In the genomic region with DNA sequence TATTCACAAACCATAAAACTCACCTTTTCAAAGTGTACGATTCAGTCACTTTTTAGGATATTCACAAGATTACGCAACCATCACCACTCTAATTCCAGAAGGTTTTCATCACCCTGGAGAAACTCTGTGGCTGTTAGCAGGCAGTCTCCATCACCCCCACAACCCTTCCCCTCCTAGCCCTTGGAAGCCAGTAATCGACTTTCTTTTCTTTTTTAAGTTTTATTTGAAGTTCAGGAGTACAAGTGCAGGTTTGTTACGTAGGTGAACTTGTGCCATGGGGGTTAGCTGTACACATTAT, we compare ENCODE assay signal across 14 cellular contexts.
DNase-seq lines count a peak whose midpoint lies in the region; TF ChIP-seq lines count a peak whose summit lies in the region.
"Had no signal": no experiment of that assay in that cellular context is flagged by ENCODE, and none has a peak within 500 bp of the region (broad histone marks: within the 10 kb centered on the region; RNA-seq: fewer than 3 reads in every experiment).

No MANE protein-coding gene starts in this region.

- no peak overlapping the region for H3K27ac Mint-ChIP-seq in activated naive CD4-positive, alpha-beta T cell treated with anti-CD3 and anti-CD28 coated beads, Interleukin-2, amount 10 ng/mL, durations not matched to agents 7 days and 5 days

- no peak overlapping the region for H4K8ac ChIP-seq in neuronal stem cell (ENCODE audit: low read depth, low read length)

- H3K27me3 ChIP-seq in neuronal stem cell (ENCODE audit: control insufficient read depth in 3 of 3, insufficient read depth in 3 of 3, low read depth in 1 of 3, low read length in 3 of 3): peaks cover 0 to 2% (median 0%) of the 10 kb centered on the region in 3 experiments
- H3K27me3 ChIP-seq: BLaER1 treated with 17β-estradiol and CSF1 and Interleukin-3, amounts not matched to agents 10 nM and 100 nM; MG63 had no signal

- H3K23ac ChIP-seq in neuronal stem cell (ENCODE audit: low read depth, low read length, poor library complexity): no peak overlapping the region

- H2BK5ac ChIP-seq in neuronal stem cell (ENCODE audit: low read length): no peak overlapping the region

- no peaks in the 10 kb centered on the region for H3K36me3 ChIP-seq in neuronal stem cell (replicated peaks in 1 of 2; ENCODE audit: control insufficient read depth in 2 of 2, insufficient read depth in 2 of 2, low read length in 2 of 2)
- H3K36me3 ChIP-seq: MG63 had no signal

- no peak overlapping the region for H2AFZ ChIP-seq in neuronal stem cell (ENCODE audit: low read length)

- no peak overlapping the region for H2AK5ac ChIP-seq in neuronal stem cell (ENCODE audit: low read depth, low read length)

- H3K4me2 ChIP-seq in neuronal stem cell (ENCODE audit: insufficient read depth, low read length, poor library complexity, severe bottlenecking): no peak overlapping the region
- H3K4me2 ChIP-seq: BLaER1 treated with 17β-estradiol and CSF1 and Interleukin-3, amounts not matched to agents 10 nM and 100 nM had no signal

- peaks cover 8 to 10% of the 10 kb centered on the region in 2 donors for H3K4me1 ChIP-seq in neuronal stem cell (ENCODE audit: control insufficient read depth in 2 of 2, insufficient read depth in 1 of 2, low read depth in 1 of 2, low read length in 2 of 2)

- H3K4ac ChIP-seq in neuronal stem cell (ENCODE audit: low read length): no peak overlapping the region

- TF ChIP-seq CTCF in choroid plexus epithelial cell (conservative IDR thresholded peaks at IDR 0.05; ENCODE audit: low read depth, low read length): no peak
- no peak for TF ChIP-seq CTCF in foreskin fibroblast (IDR thresholded peaks at IDR 0.05; ENCODE audit: low read depth, low read length)

- no peaks in the 10 kb centered on the region for H3K9me3 Mint-ChIP-seq in activated naive CD4-positive, alpha-beta T cell treated with anti-CD3 and anti-CD28 coated beads, Interleukin-2, amount 10 ng/mL, durations not matched to agents 7 days and 5 days

- H3K9ac ChIP-seq in neuronal stem cell (ENCODE audit: low read depth, low read length, poor library complexity): no peak overlapping the region
- H3K9ac ChIP-seq: BLaER1 treated with 17β-estradiol and CSF1 and Interleukin-3, amounts not matched to agents 10 nM and 100 nM had no signal

- H3K18ac ChIP-seq in neuronal stem cell (ENCODE audit: low read length): no peak overlapping the region

- no peak overlapping the region for H3K4me3 ChIP-seq in choroid plexus epithelial cell (ENCODE audit: low read depth, low read length)
- H3K4me3 ChIP-seq in foreskin fibroblast (ENCODE audit: low read depth in 1 of 2, low read length in 2 of 2): no peak overlapping the region
- H3K4me3 ChIP-seq in neuronal stem cell (ENCODE audit: low read length in 2 of 2): no peak overlapping the region
- H3K4me3 ChIP-seq: BLaER1 treated with 17β-estradiol and CSF1 and Interleukin-3, amounts not matched to agents 10 nM and 100 nM; MG63 had no signal

- no peak overlapping the region for H2BK12ac ChIP-seq in neuronal stem cell (ENCODE audit: low read length)

- no peak overlapping the region for H3K14ac ChIP-seq in neuronal stem cell (ENCODE audit: low read length)

- no peaks in the 10 kb centered on the region for H3K79me1 ChIP-seq in neuronal stem cell (ENCODE audit: low read depth, low read length)

- H3K4me3 Mint-ChIP-seq in activated naive CD4-positive, alpha-beta T cell treated with anti-CD3 and anti-CD28 coated beads, Interleukin-2, amount 10 ng/mL, durations not matched to agents 7 days and 5 days: no peak overlapping the region
- H3K4me3 Mint-ChIP-seq: CD8-positive, alpha-beta memory T cell had no signal

- no peak overlapping the region for H4K91ac ChIP-seq in neuronal stem cell (ENCODE audit: low read depth, low read length, poor library complexity)

- no peaks in the 10 kb centered on the region for H3K27me3 Mint-ChIP-seq in activated naive CD4-positive, alpha-beta T cell treated with anti-CD3 and anti-CD28 coated beads, Interleukin-2, amount 10 ng/mL, durations not matched to agents 7 days and 5 days
- H3K27me3 Mint-ChIP-seq: CD8-positive, alpha-beta memory T cell had no signal

- no peaks in the 10 kb centered on the region for H3K4me1 Mint-ChIP-seq in activated naive CD4-positive, alpha-beta T cell treated with anti-CD3 and anti-CD28 coated beads, Interleukin-2, amount 10 ng/mL, durations not matched to agents 7 days and 5 days

- CTCF ChIA-PET in activated naive CD4-positive, alpha-beta T cell treated with anti-CD3 and anti-CD28 coated beads, Interleukin-2, amount 10 ng/mL, durations not matched to agents 7 days and 5 days (lab: Charles Lee): no interaction called here

- DNase-seq in AG08396 (ENCODE audit: low spot score): peak; percentile 26
- peak; percentile 70 for DNase-seq in GM03348 (ENCODE audit: low spot score)
- peak; percentile 5 for DNase-seq in choroid plexus epithelial cell (ENCODE audit: low read depth)
- peak; percentile 24 to 58 for DNase-seq in foreskin fibroblast
- DNase-seq in NCI-H1048 (lab: John Stamatoyannopoulos, UW): no peak
- DNase-seq in activated naive CD4-positive, alpha-beta T cell treated with anti-CD3 and anti-CD28 coated beads, Interleukin-2, amount 10 ng/mL, durations not matched to agents 7 days and 5 days: no peak
- DNase-seq in neuronal stem cell (ENCODE audit: low spot score): no peak
- DNase-seq: CD8-positive, alpha-beta memory T cell; GOT3; Karpas-422; MG63; NCI-H226; NCI-H524 treated with DMSO at 0.1 percent for 48 hours had no signal

- H2BK15ac ChIP-seq in neuronal stem cell (ENCODE audit: low read length): no peak overlapping the region

- H3K27ac ChIP-seq in neuronal stem cell (replicated peaks; ENCODE audit: low read length): no peak overlapping the region
- H3K27ac ChIP-seq: BLaER1 treated with 17β-estradiol and CSF1 and Interleukin-3, amounts not matched to agents 10 nM and 100 nM had no signal

- WGBS in neuronal stem cell (ENCODE audit: extremely low coverage in 2 of 2, insufficient read length in 2 of 2, insufficient replicate concordance in 1 of 2), 2 donors: no CpG with 5 or more reads among the region's 4 CpGs

- H3K9me3 ChIP-seq in neuronal stem cell (replicated peaks in 1 of 2; ENCODE audit: control insufficient read depth in 2 of 2, insufficient read depth in 1 of 2, low read depth in 1 of 2, low read length in 2 of 2): peaks cover 0 to 2% of the 10 kb centered on the region in 2 donors
- H3K9me3 ChIP-seq: MG63 had no signal

- peaks cover 1% of the 10 kb centered on the region for H3K36me3 Mint-ChIP-seq in activated naive CD4-positive, alpha-beta T cell treated with anti-CD3 and anti-CD28 coated beads, Interleukin-2, amount 10 ng/mL, durations not matched to agents 7 days and 5 days

- no peak overlapping the region for H2BK120ac ChIP-seq in neuronal stem cell (ENCODE audit: low read depth, low read length)

Comparison
In these comparisons a context has a peak if more than half of its experiments do, and no peak if none do; other contexts are left out.
1. DNase-seq: peak in AG08396 (single experiment), GM03348 (single experiment), choroid plexus epithelial cell (single experiment) and foreskin fibroblast (2 of 2); none in NCI-H1048 (single experiment), activated naive CD4-positive, alpha-beta T cell treated with anti-CD3 and anti-CD28 coated beads, Interleukin-2, amount 10 ng/mL, durations not matched to agents 7 days and 5 days (single experiment) and neuronal stem cell (single experiment).